ENCODE assay signal across 15 cellular contexts in the genomic region with DNA sequence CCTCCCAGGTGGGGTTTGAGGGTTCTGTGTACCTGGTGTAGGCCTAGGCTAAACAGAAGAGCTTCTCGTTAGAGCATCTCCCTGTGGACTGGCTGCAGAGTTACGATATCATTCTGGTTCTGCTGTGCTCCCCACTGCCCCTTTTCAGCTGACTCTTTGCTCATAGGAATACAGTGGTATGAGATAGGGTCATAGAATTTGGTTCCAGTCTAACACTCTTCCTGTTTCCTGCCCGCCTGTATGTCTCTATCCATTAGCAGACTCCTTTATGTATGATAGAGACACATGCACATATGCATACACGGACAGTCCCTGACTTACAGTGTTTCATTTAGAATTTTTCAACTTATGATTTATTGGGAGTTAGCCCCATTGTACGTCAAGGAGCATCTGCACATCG. TPM values are rescaled to one million over a fixed set of nuclear protein-coding genes. Genes with fewer than 3 reads are reported as not detected.
DNase-seq lines count a peak whose midpoint lies in the region; ATAC-seq and TF ChIP-seq lines count a peak whose summit lies in the region.
"Had no signal": no experiment of that assay in that cellular context is flagged by ENCODE, and none has a peak within 500 bp of the region (broad histone marks: within the 10 kb centered on the region; RNA-seq: fewer than 3 reads in every experiment).

No MANE protein-coding gene starts in this region.

- H3K4me3 ChIP-seq in ascending aorta = no peak overlapping the region
- H3K4me3 ChIP-seq: dorsolateral prefrontal cortex, lung, ovary, tibial artery had no signal

- no peak for DNase-seq in activated CD4-positive, alpha-beta T cell treated with anti-CD3 and anti-CD28 coated beads for 36 hours
- no peak for DNase-seq in activated CD4-positive, alpha-beta T cell treated with anti-CD3 and anti-CD28 coated beads, Interleukin-2, amount 50 U/mL, for 4 hours
- DNase-seq in KBM-7 (peak; percentile 24), neural crest cell (ENCODE audit: low read depth, low spot score) (no peak), ascending aorta (ENCODE audit: low spot score in 2 of 2) (no peak), omental fat pad (ENCODE audit: low spot score) (no peak)
- no peak for DNase-seq in activated T-helper 2 cell treated with anti-CD3 and anti-CD28 coated beads, Interferon-gamma antibody, Interleukin-2, Interleukin-4, amounts not matched to agents 10 μg/mL and 5 μg/mL and 100 μg/mL, durations not matched to agents 14 hours and 24 hours and 36 hours (ENCODE audit: low spot score)
- DNase-seq: ACHN, dorsolateral prefrontal cortex, NCI-H2171 treated with DMSO at 0.1 percent for 48 hours, ovary, PC-3, tibial artery had no signal

- H3K4me3 Mint-ChIP-seq in activated CD4-positive, alpha-beta T cell treated with anti-CD3 and anti-CD28 coated beads for 36 hours = no peak overlapping the region
- no peak overlapping the region for H3K4me3 Mint-ChIP-seq in activated T-helper 2 cell treated with anti-CD3 and anti-CD28 coated beads, Interferon-gamma antibody, Interleukin-2, Interleukin-4, amounts not matched to agents 10 μg/mL and 5 μg/mL and 100 μg/mL, durations not matched to agents 14 hours and 24 hours and 36 hours (ENCODE audit: low read depth)
- peak overlapping the region; percentile 6 for H3K4me3 Mint-ChIP-seq in neural crest cell

- CTCF ChIA-PET in activated CD4-positive, alpha-beta T cell treated with anti-CD3 and anti-CD28 coated beads for 36 hours (lab: Charles Lee) = interaction anchor here (0.7 to 1.4 kb wide), 4 partner anchors 9 to 15 kb away, joined by 3 read pairs; partner anchors contain the start of gene RNF4

- H3K27ac Mint-ChIP-seq in activated CD4-positive, alpha-beta T cell treated with anti-CD3 and anti-CD28 coated beads for 36 hours = peak overlapping the region; percentile 26
- peak overlapping the region; percentile 9 for H3K27ac Mint-ChIP-seq in activated T-helper 2 cell treated with anti-CD3 and anti-CD28 coated beads, Interferon-gamma antibody, Interleukin-2, Interleukin-4, amounts not matched to agents 10 μg/mL and 5 μg/mL and 100 μg/mL, durations not matched to agents 14 hours and 24 hours and 36 hours
- no peak overlapping the region for H3K27ac Mint-ChIP-seq in neural crest cell (ENCODE audit: unreplicated experiment)

- in situ Hi-C loops in KBM-7 (cut with MboI; ENCODE audit: low pct_unique_long_range_greater_than_20kb, low sequenced_read_pairs) = no loop called here

- H3K4me1 Mint-ChIP-seq in activated CD4-positive, alpha-beta T cell treated with anti-CD3 and anti-CD28 coated beads for 36 hours = peaks cover 78% of the 10 kb centered on the region
- H3K4me1 Mint-ChIP-seq in activated T-helper 2 cell treated with anti-CD3 and anti-CD28 coated beads, Interferon-gamma antibody, Interleukin-2, Interleukin-4, amounts not matched to agents 10 μg/mL and 5 μg/mL and 100 μg/mL, durations not matched to agents 14 hours and 24 hours and 36 hours (ENCODE audit: low read depth) = peaks cover 69% of the 10 kb centered on the region
- H3K4me1 Mint-ChIP-seq in neural crest cell = peaks cover 50% of the 10 kb centered on the region

- H3K36me3 ChIP-seq in ascending aorta = no peaks in the 10 kb centered on the region
- H3K36me3 ChIP-seq: ovary had no signal

- ATAC-seq in activated CD4-positive, alpha-beta T cell treated with anti-CD3 and anti-CD28 coated beads for 36 hours = no peak
- no peak for ATAC-seq in GM19467 (IDR thresholded peaks at IDR 0.05; ENCODE audit: unreplicated experiment)
- ATAC-seq in omental fat pad (ENCODE audit: low FRiP score) = no peak
- ATAC-seq: PC-3 had no signal

- H3K27ac ChIP-seq in ascending aorta = no peak overlapping the region
- H3K27ac ChIP-seq: ovary, tibial artery had no signal

- no peak for TF ChIP-seq CTCF in neural crest cell (conservative IDR thresholded peaks at IDR 0.05)
- no peak for TF ChIP-seq CTCF in ascending aorta (IDR thresholded peaks at IDR 0.05)
- TF ChIP-seq CTCF in omental fat pad (IDR thresholded peaks at IDR 0.05) = no peak

- H3K27me3 Mint-ChIP-seq in activated CD4-positive, alpha-beta T cell treated with anti-CD3 and anti-CD28 coated beads for 36 hours = no peaks in the 10 kb centered on the region
- H3K27me3 Mint-ChIP-seq in activated T-helper 2 cell treated with anti-CD3 and anti-CD28 coated beads, Interferon-gamma antibody, Interleukin-2, Interleukin-4, amounts not matched to agents 10 μg/mL and 5 μg/mL and 100 μg/mL, durations not matched to agents 14 hours and 24 hours and 36 hours (ENCODE audit: low read depth) = no peaks in the 10 kb centered on the region
- no peaks in the 10 kb centered on the region for H3K27me3 Mint-ChIP-seq in neural crest cell (ENCODE audit: low read depth)

- POLR2A ChIA-PET in activated CD4-positive, alpha-beta T cell treated with anti-CD3 and anti-CD28 coated beads for 36 hours (lab: Charles Lee) = interaction anchor here (0.9 kb wide), 1 partner anchor 72 kb away, joined by 4 read pairs; no protein-coding TSS in a partner anchor

- H3K4me1 ChIP-seq in ascending aorta = peaks cover 9 to 25% of the 10 kb centered on the region in 2 donors

- H3K9me3 Mint-ChIP-seq in activated CD4-positive, alpha-beta T cell treated with anti-CD3 and anti-CD28 coated beads for 36 hours (ENCODE audit: low read depth) = no peaks in the 10 kb centered on the region
- H3K9me3 Mint-ChIP-seq in activated T-helper 2 cell treated with anti-CD3 and anti-CD28 coated beads, Interferon-gamma antibody, Interleukin-2, Interleukin-4, amounts not matched to agents 10 μg/mL and 5 μg/mL and 100 μg/mL, durations not matched to agents 14 hours and 24 hours and 36 hours = no peaks in the 10 kb centered on the region
- H3K9me3 Mint-ChIP-seq in neural crest cell = no peaks in the 10 kb centered on the region

- H3K36me3 Mint-ChIP-seq in activated CD4-positive, alpha-beta T cell treated with anti-CD3 and anti-CD28 coated beads for 36 hours (ENCODE audit: low read depth) = peaks cover 13% of the 10 kb centered on the region
- H3K36me3 Mint-ChIP-seq in activated T-helper 2 cell treated with anti-CD3 and anti-CD28 coated beads, Interferon-gamma antibody, Interleukin-2, Interleukin-4, amounts not matched to agents 10 μg/mL and 5 μg/mL and 100 μg/mL, durations not matched to agents 14 hours and 24 hours and 36 hours (ENCODE audit: low read depth) = peaks cover 25% of the 10 kb centered on the region
- no peaks in the 10 kb centered on the region for H3K36me3 Mint-ChIP-seq in neural crest cell (ENCODE audit: low read depth)

- intact Hi-C loops in activated CD4-positive, alpha-beta T cell treated with anti-CD3 and anti-CD28 coated beads for 36 hours (cut with DNase I, micrococcal nuclease) = no loop called here
- intact Hi-C loops in activated T-helper 2 cell treated with anti-CD3 and anti-CD28 coated beads, Interferon-gamma antibody, Interleukin-2, Interleukin-4, amounts not matched to agents 10 μg/mL and 5 μg/mL and 100 μg/mL, durations not matched to agents 14 hours and 24 hours and 36 hours (cut with micrococcal nuclease) = loop anchor here (2.0 kb wide), 1 partner anchor 15 kb away; the partner anchor contains the start of gene RNF4
- intact Hi-C loops in ascending aorta (cut with DNase I) = no loop called here

- H3K9me3 ChIP-seq in ascending aorta = no peaks in the 10 kb centered on the region
- H3K9me3 ChIP-seq: ovary, tibial artery had no signal

- no peaks in the 10 kb centered on the region for H3K27me3 ChIP-seq in ascending aorta
- H3K27me3 ChIP-seq: dorsolateral prefrontal cortex, ovary, tibial artery had no signal

RNA-seq across cellular contexts. Expression of gene RNF4, which starts 15.3 kb away (rescaled TPM):
- total RNA-seq in activated CD4-positive, alpha-beta T cell treated with anti-CD3 and anti-CD28 coated beads for 36 hours = 10 to 100 TPM; 87.5 to 94.1 TPM
- total RNA-seq in activated T-helper 2 cell treated with anti-CD3 and anti-CD28 coated beads, Interferon-gamma antibody, Interleukin-2, Interleukin-4, amounts not matched to agents 10 μg/mL and 5 μg/mL and 100 μg/mL, durations not matched to agents 14 hours and 24 hours and 36 hours = 99.0 and 99.1 TPM in 2 replicates
- 74.2 and 76.4 TPM in 2 replicates for total RNA-seq in neural crest cell
- 19.3 TPM for total RNA-seq in ascending aorta
- total RNA-seq in omental fat pad = 10 to 100 TPM; 38.5 to 90.1 (median 44.5) TPM

RNA-seq across cellular contexts. Expression of gene FAM193A, which starts 52.3 kb away (rescaled TPM):
- total RNA-seq in activated CD4-positive, alpha-beta T cell treated with anti-CD3 and anti-CD28 coated beads for 36 hours = 10 to 100 TPM; 22.1 to 30.1 TPM
- 30.8 and 31.2 TPM in 2 replicates for total RNA-seq in activated T-helper 2 cell treated with anti-CD3 and anti-CD28 coated beads, Interferon-gamma antibody, Interleukin-2, Interleukin-4, amounts not matched to agents 10 μg/mL and 5 μg/mL and 100 μg/mL, durations not matched to agents 14 hours and 24 hours and 36 hours
- 45.5 and 45.8 TPM in 2 replicates for total RNA-seq in neural crest cell
- 30.9 TPM for total RNA-seq in ascending aorta
- 10 to 100 TPM; 16.7 to 30.1 (median 24.9) TPM for total RNA-seq in omental fat pad
